In the genomic region with DNA sequence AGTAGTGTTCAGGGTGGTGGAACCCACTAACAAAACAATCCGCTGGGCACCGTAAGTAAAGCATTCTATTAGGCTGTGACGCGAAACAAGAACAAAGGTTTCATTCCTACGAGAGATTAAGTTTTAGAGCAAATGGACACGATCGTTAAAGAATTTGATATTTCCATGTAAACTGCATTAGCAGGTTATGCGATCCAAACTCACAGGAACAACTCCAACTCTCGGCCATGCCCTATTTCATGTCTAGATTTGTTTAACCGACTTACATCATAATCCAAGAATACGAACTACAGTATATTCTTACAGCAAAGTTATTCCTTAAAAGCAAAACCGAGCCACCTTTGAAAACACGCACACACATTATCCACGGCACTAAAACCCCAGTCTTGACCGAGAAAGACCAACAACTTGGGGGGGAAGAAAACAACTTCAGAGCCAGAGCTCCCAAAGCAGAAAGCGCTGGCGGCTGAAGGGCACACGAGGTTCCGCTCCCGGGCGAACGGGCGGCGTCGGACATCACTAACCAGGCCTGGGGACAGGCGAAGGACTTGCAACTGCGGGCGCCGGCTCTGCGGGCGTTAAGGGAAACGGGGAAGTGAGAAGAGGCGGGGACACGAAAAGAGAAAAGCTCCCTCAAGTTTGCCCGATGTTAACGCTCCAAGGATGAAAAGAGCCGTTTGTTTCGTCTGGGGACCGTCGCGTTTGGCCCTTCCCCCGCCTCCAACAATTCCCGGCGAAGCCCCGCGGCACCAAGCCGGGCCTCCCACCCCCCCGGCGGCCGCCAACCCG, we compare ENCODE assay signal across 8 cellular contexts. TPM values are rescaled to one million over a fixed set of nuclear protein-coding genes. Genes with fewer than 3 reads are reported as not detected.
A peak's percentile ranks its signal among the peaks of the same experiment; 100 is the strongest.
DNase-seq lines count a peak whose midpoint lies in the region; ATAC-seq, FAIRE-seq and TF ChIP-seq lines count a peak whose summit lies in the region.

No MANE protein-coding gene starts in this region.

- peak overlapping the region; percentile 62 to 99 (median 92) for H3K27ac Mint-ChIP-seq in CD8-positive, alpha-beta memory T cell

- H4K20me1 ChIP-seq in OCI-LY7 (ENCODE audit: insufficient read depth, low read length) (peaks cover 30% of the 10 kb centered on the region; the same call in 1 of the 2 replicates), GM12878 (ENCODE audit: control insufficient read depth, insufficient read depth) (no peaks in the 10 kb centered on the region)

- POLR2A ChIA-PET in CD8-positive, alpha-beta memory T cell (lab: Charles Lee) = interaction anchor here (0.6 to 1.9 kb wide), 3 partner anchors 138 to 892 kb away, joined by 3 to 6 read pairs (median 3); no protein-coding TSS in a partner anchor
- POLR2A ChIA-PET in OCI-LY7 (lab: Charles Lee) (interaction anchor here (0.5 to 1.7 kb wide), 13 partner anchors 8 to 1027 kb away, joined by 3 to 7 read pairs (median 4); no protein-coding TSS in a partner anchor), GM12878 (lab: Charles Lee) (interaction anchor here (0.7 to 1.9 kb wide), 4 partner anchors 9 to 563 kb away, joined by 3 to 9 read pairs (median 4); no protein-coding TSS in a partner anchor)

- TF ChIP-seq CTCF in OCI-LY7 (conservative IDR thresholded peaks at IDR 0.05; ENCODE audit: low read length) (no peak), GM12878 (IDR thresholded peaks at IDR 0.05 in 2 of 3, conservative IDR thresholded peaks at IDR 0.05 in 1 of 3; ENCODE audit: control insufficient read depth in 2 of 3, extremely low read depth in 1 of 3, insufficient read depth in 1 of 3, low read depth in 3 of 3, low read length in 3 of 3) (no peak)

- DNase-seq in CD8-positive, alpha-beta memory T cell = peak in 3 of 5 donors; percentile 7 to 50 (median 24)
- DNase-seq in GM19239 (ENCODE audit: insufficient read length, low spot score) (peak; percentile 24), OCI-LY7 (ENCODE audit: low spot score) (peak; percentile 65), GM12878 (ENCODE audit: low read depth, low spot score) (no peak), retina (peak; percentile 85)

- no peak for TF ChIP-seq RAD21 in GM12878 (IDR thresholded peaks at IDR 0.05; ENCODE audit: insufficient read depth, low read depth, low read length)

- H3K27ac ChIP-seq in CD8-positive, alpha-beta memory T cell (ENCODE audit: low read depth, low read length) = peak overlapping the region; percentile 95
- peak overlapping the region; percentile 61 for H3K27ac ChIP-seq in OCI-LY7 (ENCODE audit: low read depth, low read length, poor library complexity, severe bottlenecking)
- peak overlapping the region; percentile 62 for H3K27ac ChIP-seq in GM12878 (ENCODE audit: control insufficient read depth, insufficient read depth)

- peak overlapping the region; percentile 58 for H3K4me3 ChIP-seq in CD8-positive, alpha-beta memory T cell (ENCODE audit: low read length)
- H3K4me3 ChIP-seq in OCI-LY7 (ENCODE audit: low read depth, low read length, poor library complexity, severe bottlenecking) (peak overlapping the region; percentile 74), GM12878 (peak overlapping the region; percentile 85), iPS-11a (ENCODE audit: low read depth, low read length) (peak overlapping the region; percentile 91)

- H3K4me1 Mint-ChIP-seq in CD8-positive, alpha-beta memory T cell = peaks cover 14 to 29% (median 29%) of the 10 kb centered on the region in 3 donors

- H3K4me2 ChIP-seq in OCI-LY7 (ENCODE audit: low read length) (peak overlapping the region; percentile 96), GM12878 (ENCODE audit: control insufficient read depth, insufficient read depth) (peak overlapping the region; percentile 81)

- peak overlapping the region; percentile 58 for H3K9ac ChIP-seq in GM12878 (ENCODE audit: control insufficient read depth, insufficient read depth, low read length)

- no peak for TF ChIP-seq POLR2A in GM12878 (IDR thresholded peaks at IDR 0.05; ENCODE audit: low read depth, low read length)

- BruUV-seq in OCI-LY7 (replicated peaks; lab: Mats Ljungman, UMichigan) (no TSS peak), GM12878 (replicated peaks; lab: Mats Ljungman, UMichigan) (TSS peak; percentile 67)

- CTCF ChIA-PET in CD8-positive, alpha-beta memory T cell (lab: Charles Lee) = interaction anchor here (0.6 to 3.1 kb wide), 14 partner anchors 9 to 499 kb away, joined by 3 to 19 read pairs (median 3); no protein-coding TSS in a partner anchor
- CTCF ChIA-PET in OCI-LY7 (lab: Charles Lee; ENCODE audit: unreplicated experiment) = interaction anchor here (0.6 to 1.5 kb wide), 6 partner anchors 60 to 1326 kb away, joined by 3 to 6 read pairs (median 4); no protein-coding TSS in a partner anchor
- CTCF ChIA-PET in GM12878 (lab: Yijun Ruan, JAX) = interaction anchor here (0.5 to 3.3 kb wide), 14 partner anchors 9 to 471 kb away, joined by 3 to 23 read pairs (median 5); a partner anchor contains a TSS

- peaks cover 0 to 8% of the 10 kb centered on the region in 2 donors for H3K27me3 Mint-ChIP-seq in CD8-positive, alpha-beta memory T cell

- no peaks in the 10 kb centered on the region for H3K27me3 ChIP-seq in CD8-positive, alpha-beta memory T cell (ENCODE audit: insufficient read depth, low read length, poor library complexity, severe bottlenecking)
- H3K27me3 ChIP-seq in GM12878 (replicated peaks in 1 of 2; ENCODE audit: control insufficient read depth in 2 of 2, insufficient read depth in 2 of 2, low read length in 1 of 2) = no peaks in the 10 kb centered on the region

- no peaks in the 10 kb centered on the region for H3K9me3 ChIP-seq in CD8-positive, alpha-beta memory T cell (ENCODE audit: low read length)
- H3K9me3 ChIP-seq in OCI-LY7 (ENCODE audit: low read length) = no peaks in the 10 kb centered on the region
- H3K9me3 ChIP-seq in GM12878 (replicated peaks; ENCODE audit: control insufficient read depth, insufficient read depth, low read length) = no peaks in the 10 kb centered on the region

- no peaks in the 10 kb centered on the region for H3K36me3 ChIP-seq in CD8-positive, alpha-beta memory T cell (ENCODE audit: insufficient read depth, low read length)
- H3K36me3 ChIP-seq in OCI-LY7 (ENCODE audit: insufficient read depth, low read length) (no peaks in the 10 kb centered on the region), GM12878 (ENCODE audit: control insufficient read depth in 2 of 2, insufficient read depth in 2 of 2, low read length in 1 of 2) (no peaks in the 10 kb centered on the region)

- ATAC-seq in HG03469 (IDR thresholded peaks at IDR 0.05; ENCODE audit: unreplicated experiment) = peak; percentile 0
- ATAC-seq in GM12878 = peak; percentile 22
- ATAC-seq in GM21529 (IDR thresholded peaks at IDR 0.05; ENCODE audit: unreplicated experiment) = no peak

- no peaks in the 10 kb centered on the region for H3K9me3 Mint-ChIP-seq in CD8-positive, alpha-beta memory T cell

- peak overlapping the region; percentile 78 to 97 (median 93) for H3K4me3 Mint-ChIP-seq in CD8-positive, alpha-beta memory T cell

- TF ChIP-seq EP300 in GM12878 (IDR thresholded peaks at IDR 0.05; ENCODE audit: borderline replicate concordance in 1 of 2, control insufficient read depth in 1 of 2, low read depth in 2 of 2, low read length in 2 of 2) = no peak

- peaks cover 0 to 12% (median 1%) of the 10 kb centered on the region in 3 donors for H3K36me3 Mint-ChIP-seq in CD8-positive, alpha-beta memory T cell

- H2AFZ ChIP-seq in OCI-LY7 (ENCODE audit: low read length) (peak overlapping the region; percentile 90), GM12878 (ENCODE audit: control insufficient read depth, low read depth, low read length) (peak overlapping the region; percentile 79)

- intact Hi-C loops in OCI-LY7 (cut with micrococcal nuclease; ENCODE audit: unreplicated experiment) (loop anchor here (1.0 to 10.0 kb wide), 9 partner anchors 174 to 1029 kb away; a partner anchor contains a TSS), GM12878 (cut with micrococcal nuclease; ENCODE audit: unreplicated experiment) (loop anchor here (1.0 to 10.0 kb wide), 5 partner anchors 10 to 451 kb away; a partner anchor contains a TSS)

- under 1% methylated on average over 46 of the region's 51 CpGs for WGBS in GM12878 (ENCODE audit: insufficient coverage, insufficient replicate concordance, low lambda C conversion rate, missing lambda C conversion rate)

- FAIRE-seq in GM19239 (lab: Jason Lieb, UNC) = peak; percentile 86
- no peak for FAIRE-seq in GM12878 (lab: Jason Lieb, UNC)

- H3K79me2 ChIP-seq in OCI-LY7 (ENCODE audit: insufficient read depth, low read depth, low read length) = peaks cover 48% of the 10 kb centered on the region
- H3K79me2 ChIP-seq in GM12878 (ENCODE audit: control insufficient read depth, insufficient read depth, low read length) = peaks cover 19% of the 10 kb centered on the region

- H3K9me2 ChIP-seq in OCI-LY7 (ENCODE audit: insufficient read depth, low read length) = no peaks in the 10 kb centered on the region

- RAD21 ChIA-PET in GM12878 (lab: Charles Lee; ENCODE audit: unreplicated experiment) = interaction anchor here (1.0 to 3.1 kb wide), 17 partner anchors 9 to 1004 kb away, joined by 3 to 20 read pairs (median 5); a partner anchor contains a TSS

- in situ Hi-C loops in GM12878 (cut with MboI) = no loop called here

- SMC1A ChIA-PET in GM12878 (lab: Charles Lee; ENCODE audit: uncharacterized antibody, unreplicated experiment) = interaction anchor here (0.7 to 2.6 kb wide), 12 partner anchors 8 to 469 kb away, joined by 3 to 8 read pairs (median 6); no protein-coding TSS in a partner anchor

- peaks cover 4% of the 10 kb centered on the region for H3K4me1 ChIP-seq in CD8-positive, alpha-beta memory T cell (ENCODE audit: insufficient read depth, low read length)
- H3K4me1 ChIP-seq in OCI-LY7 (ENCODE audit: insufficient read depth, low read length, poor library complexity, severe bottlenecking) = peaks cover 36% of the 10 kb centered on the region
- peaks cover 6% of the 10 kb centered on the region for H3K4me1 ChIP-seq in GM12878 (ENCODE audit: control insufficient read depth, insufficient read depth, low read length)

RNA-seq across cellular contexts. Expression of a gene that starts 0.7 kb away (rescaled TPM):
- total RNA-seq in CD8-positive, alpha-beta memory T cell = 10 to 100 TPM; 14.4 to 15.6 TPM
- 5.0 TPM for polyA plus RNA-seq in CD8-positive, alpha-beta memory T cell
- total RNA-seq in OCI-LY7 (2014; rRNA removed; shearing (Covaris generic)) = 18.6 and 20.7 TPM in 2 replicates
- total RNA-seq in OCI-LY7 (2022) (23.4 and 24.3 TPM in 2 replicates), GM12878 (2014; rRNA removed) (14.5 and 21.7 TPM in 2 replicates), GM12878 (2014; rRNA removed; fragmentation: Illumina TruSeq; extraction: Trizol) (19.4 and 21.4 TPM in 2 replicates), GM12878 (2021) (15.6 and 16.8 TPM in 2 replicates)
- 75.0 and 76.7 TPM in 2 replicates for total RNA-seq in GM12878 (2013; cell fraction: nucleolus; rRNA removed)
- 3.8 TPM for polyA plus RNA-seq in GM12878 (2011; ENCODE audit: low read depth)
- polyA plus RNA-seq in GM12878 (2011; rRNA removed) (19.7 and 24.1 TPM in 2 replicates), GM12878 (2014; fragmentation: Illumina TruSeq; extraction: Trizol) (12.5 and 19.6 TPM in 2 replicates), GM12878 (2014; fragmentation: Nextera tagmentation; extraction: Ambion mirVana) (1 to 10 TPM in 1 of 2 experiments, under 1 TPM in 1; 0.77 to 1.5 TPM), GM12878 (2014; rRNA removed) (11.9 and 13.0 TPM in 2 replicates), GM12878 (2016; fragmentation: Nextera tagmentation; extraction: Ambion mirVana) (10 to 100 TPM; 12.2 to 12.9 TPM)
- polyA plus RNA-seq in GM12878 (2011; cell fraction: cytosol; rRNA removed) = 10.1 and 10.2 TPM in 2 replicates
- polyA plus RNA-seq in GM12878 (2011; cell fraction: nucleus; rRNA removed) = 13.0 and 14.3 TPM in 2 replicates
- polyA plus RNA-seq in GM12878 (2012) = 5.5 and 5.7 TPM in 2 replicates
- polyA minus RNA-seq in GM12878 (2011; rRNA and poly(A)+ RNA removed) = 40.1 and 45.3 TPM in 2 replicates
- 13.9 and 15.4 TPM in 2 replicates for polyA minus RNA-seq in GM12878 (2011; cell fraction: cytosol; rRNA and poly(A)+ RNA removed)
- polyA minus RNA-seq in GM12878 (2011; cell fraction: nucleus; rRNA and poly(A)+ RNA removed) = 9.9 and 25.2 TPM in 2 replicates
